Comparison of ENCODE assay signal across 1 cellular context in the genomic region with DNA sequence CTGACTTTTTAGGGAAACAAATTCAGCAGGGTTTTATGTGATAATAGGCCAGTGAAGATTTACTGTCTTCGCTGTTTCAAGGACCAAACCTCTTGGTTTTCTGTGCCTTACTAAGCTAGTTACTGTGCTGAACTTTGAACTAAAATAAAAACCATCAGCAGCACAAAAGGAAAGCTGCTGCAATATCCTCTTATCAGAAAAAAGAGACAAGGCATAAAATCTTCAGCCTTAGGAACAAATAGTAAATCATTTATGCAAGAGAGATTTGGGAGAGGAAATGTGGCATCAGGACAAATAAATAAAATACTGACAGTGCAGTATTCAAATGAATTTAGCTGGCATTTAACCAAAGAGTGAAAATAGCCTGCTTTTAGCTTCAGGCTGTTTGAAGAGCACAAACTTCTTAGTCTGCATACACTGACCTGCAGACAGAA.
TF ChIP-seq lines count a peak whose summit lies in the region.

No MANE protein-coding gene starts in this region.

TF ChIP-seq in IMR-90, 13 proteins besides CTCF, POLR2A, EP300 and RAD21:
- TF ChIP-seq MAFK (IDR thresholded peaks at IDR 0.05; ENCODE audit: low read depth, low read length): 0 out of 2 replicates have a peak, but pooled peaks have one; percentile 8
- no peak for TF ChIP-seq SMC3 (IDR thresholded peaks at IDR 0.05; ENCODE audit: low read depth, low read length)
- no peak for TF ChIP-seq RFX5 (IDR thresholded peaks at IDR 0.05; ENCODE audit: low read depth, low read length)
- no peak for TF ChIP-seq RCOR1 (IDR thresholded peaks at IDR 0.05; ENCODE audit: insufficient replicate concordance, low read length)
- no peak for TF ChIP-seq FOS (IDR thresholded peaks at IDR 0.05; ENCODE audit: low read depth, low read length)
- no peak for TF ChIP-seq CHD1 (IDR thresholded peaks at IDR 0.05; ENCODE audit: low read depth, low read length)
- TF ChIP-seq, protein P1, sequence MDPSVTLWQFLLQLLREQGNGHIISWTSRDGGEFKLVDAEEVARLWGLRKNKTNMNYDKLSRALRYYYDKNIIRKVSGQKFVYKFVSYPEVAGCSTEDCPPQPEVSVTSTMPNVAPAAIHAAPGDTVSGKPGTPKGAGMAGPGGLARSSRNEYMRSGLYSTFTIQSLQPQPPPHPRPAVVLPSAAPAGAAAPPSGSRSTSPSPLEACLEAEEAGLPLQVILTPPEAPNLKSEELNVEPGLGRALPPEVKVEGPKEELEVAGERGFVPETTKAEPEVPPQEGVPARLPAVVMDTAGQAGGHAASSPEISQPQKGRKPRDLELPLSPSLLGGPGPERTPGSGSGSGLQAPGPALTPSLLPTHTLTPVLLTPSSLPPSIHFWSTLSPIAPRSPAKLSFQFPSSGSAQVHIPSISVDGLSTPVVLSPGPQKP (IDR thresholded peaks at IDR 0.05; ENCODE audit: borderline replicate concordance, low read depth, low read length): no peak
- TF ChIP-seq, protein P2, sequence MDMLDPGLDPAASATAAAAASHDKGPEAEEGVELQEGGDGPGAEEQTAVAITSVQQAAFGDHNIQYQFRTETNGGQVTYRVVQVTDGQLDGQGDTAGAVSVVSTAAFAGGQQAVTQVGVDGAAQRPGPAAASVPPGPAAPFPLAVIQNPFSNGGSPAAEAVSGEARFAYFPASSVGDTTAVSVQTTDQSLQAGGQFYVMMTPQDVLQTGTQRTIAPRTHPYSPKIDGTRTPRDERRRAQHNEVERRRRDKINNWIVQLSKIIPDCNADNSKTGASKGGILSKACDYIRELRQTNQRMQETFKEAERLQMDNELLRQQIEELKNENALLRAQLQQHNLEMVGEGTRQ (IDR thresholded peaks at IDR 0.05; ENCODE audit: low read depth, low read length): no peak
